In the genomic region with DNA sequence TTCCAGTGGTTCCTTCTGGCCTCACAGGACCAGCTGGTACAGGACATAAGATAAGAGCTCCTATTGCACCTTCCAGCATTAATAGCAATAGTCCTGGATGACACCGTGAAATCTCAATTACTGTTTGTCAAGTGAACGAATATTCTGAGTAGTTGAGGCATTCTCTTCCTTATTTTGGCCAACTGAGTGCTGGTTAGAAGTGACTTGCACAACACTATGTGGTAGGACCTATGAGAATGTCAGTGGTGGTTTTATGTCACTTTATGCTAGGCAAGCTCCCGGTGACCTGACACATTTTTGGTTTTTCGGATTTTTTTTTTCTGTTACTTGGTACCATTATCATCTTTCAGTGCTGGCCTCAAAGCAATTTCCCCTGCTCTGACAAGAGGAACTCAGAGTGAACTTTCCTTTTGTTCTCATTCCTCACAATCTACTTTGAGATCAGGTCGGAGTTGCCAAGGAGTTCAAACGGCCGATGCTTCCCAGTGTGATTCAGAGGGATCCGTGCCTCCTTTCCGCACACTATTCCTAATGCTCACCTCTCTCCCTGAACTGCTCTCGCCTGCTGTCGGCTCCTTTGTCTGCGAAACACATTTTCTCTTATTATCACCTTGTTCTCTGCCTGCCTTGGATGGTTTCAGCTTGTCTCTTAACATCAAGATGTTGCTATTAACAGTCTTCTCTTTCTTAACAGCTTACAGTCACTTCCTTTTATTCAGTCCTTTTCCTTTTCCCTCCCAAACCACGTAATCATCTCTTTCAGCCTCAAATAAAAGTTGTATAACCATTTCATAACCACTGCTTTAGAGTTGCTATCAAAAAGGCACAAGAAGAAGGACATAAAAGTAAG, we compare ENCODE assay signal across 1 cellular context.
TF ChIP-seq lines count a peak whose summit lies in the region.

No MANE protein-coding gene starts in this region.

TF ChIP-seq in IMR-90, 13 proteins besides CTCF, POLR2A, EP300 and RAD21 (continued from another document):
- no peak for TF ChIP-seq RFX5 (IDR thresholded peaks at IDR 0.05; ENCODE audit: low read depth, low read length)
- no peak for TF ChIP-seq MXI1 (IDR thresholded peaks at IDR 0.05; ENCODE audit: borderline replicate concordance, low read depth, low read length)
- no peak for TF ChIP-seq MAZ (IDR thresholded peaks at IDR 0.05; ENCODE audit: borderline replicate concordance, low read depth, low read length)
